In genomic region chr16:11581677-11582076, GRCh38 we compare ENCODE assay signal across 13 cellular contexts. TPM values are rescaled to one million over a fixed set of nuclear protein-coding genes. Genes with fewer than 3 reads are reported as not detected.
A peak's percentile ranks its signal among the peaks of the same experiment; 100 is the strongest.
DNase-seq lines count a peak whose midpoint lies in the region; ATAC-seq and TF ChIP-seq lines count a peak whose summit lies in the region.
"Had no signal": no experiment of that assay in that cellular context is flagged by ENCODE, and none has a peak within 500 bp of the region (broad histone marks: within the 10 kb centered on the region; RNA-seq: fewer than 3 reads in every experiment).

No MANE protein-coding gene starts in this region.

- no peaks in the 10 kb centered on the region for H3K36me3 ChIP-seq in CD4-positive, alpha-beta memory T cell (ENCODE audit: insufficient read depth, low read length)
- peaks cover 7% of the 10 kb centered on the region for H3K36me3 ChIP-seq in GM23338 (ENCODE audit: insufficient read depth)
- H3K36me3 ChIP-seq: breast epithelium had no signal

- H2AFZ ChIP-seq in GM23338, result no peak overlapping the region

- H4K20me1 ChIP-seq in GM23338 (replicated peaks; ENCODE audit: insufficient read depth), result no peaks in the 10 kb centered on the region; the same call in 1 of the 2 replicates

- intact Hi-C loops in CD4-positive, alpha-beta memory T cell (cut with micrococcal nuclease), result no loop called here
- intact Hi-C loops in activated T-helper 2 cell treated with anti-CD3 and anti-CD28 coated beads, Interferon-gamma antibody, Interleukin-2, Interleukin-4, amounts not matched to agents 10 μg/mL and 5 μg/mL and 100 μg/mL, durations not matched to agents 14 hours and 24 hours and 36 hours (cut with micrococcal nuclease), result loop anchor here (1.0 to 10.0 kb wide), 9 partner anchors 21 to 707 kb away; partner anchors contain the start of genes CIITA, SNN, TXNDC11 and ZC3H7A
- intact Hi-C loops in natural killer cell (cut with micrococcal nuclease), result loop anchor here (1.0 to 5.0 kb wide), 2 partner anchors 9 to 34 kb away; no protein-coding TSS in a partner anchor
- intact Hi-C loops in left ventricle myocardium superior (cut with micrococcal nuclease), result no loop called here

- ATAC-seq in GM23338 (peak; percentile 19), natural killer cell (peak in 2 of 3 donors; percentile 21), GM18519 (IDR thresholded peaks at IDR 0.05; ENCODE audit: low FRiP score, unreplicated experiment) (no peak), left ventricle myocardium superior (no peak), GM18520 (IDR thresholded peaks at IDR 0.05; ENCODE audit: unreplicated experiment) (no peak)
- ATAC-seq: Right ventricle myocardium inferior had no signal

- peaks cover 90% of the 10 kb centered on the region for H3K79me2 ChIP-seq in GM23338 (replicated peaks; ENCODE audit: insufficient read depth)

- POLR2A ChIA-PET in CD4-positive, alpha-beta memory T cell (lab: Charles Lee; ENCODE audit: partially characterized antibody), result interaction anchor here (0.6 to 9.2 kb wide), 4 partner anchors 22 to 50 kb away, joined by 3 to 175 read pairs (median 69); no protein-coding TSS in a partner anchor

- DNase-seq in CD4-positive, alpha-beta memory T cell, result no peak
- DNase-seq in GM23338 (ENCODE audit: low spot score) (peak; percentile 55), natural killer cell (no peak), left ventricle myocardium superior (no peak), epidermal melanocyte (ENCODE audit: insufficient read length, low spot score) (no peak)
- DNase-seq in activated T-helper 2 cell treated with anti-CD3 and anti-CD28 coated beads, Interferon-gamma antibody, Interleukin-2, Interleukin-4, amounts not matched to agents 10 μg/mL and 5 μg/mL and 100 μg/mL, durations not matched to agents 14 hours and 24 hours and 36 hours (ENCODE audit: low spot score), result no peak
- DNase-seq: GF-D8, NCI-H146, NCI-H69 had no signal

- no peak overlapping the region for H3K4me3 ChIP-seq in CD4-positive, alpha-beta memory T cell (ENCODE audit: low read length in 2 of 2)
- peak overlapping the region; percentile 38 for H3K4me3 ChIP-seq in GM23338
- H3K4me3 ChIP-seq: breast epithelium had no signal

- H3F3A ChIP-seq in GM23338 (replicated peaks; ENCODE audit: low read depth), result no peaks in the 10 kb centered on the region; the same call in 1 of the 2 replicates

- no peaks in the 10 kb centered on the region for H3K27me3 ChIP-seq in CD4-positive, alpha-beta memory T cell (ENCODE audit: insufficient read depth, low read length)
- peaks cover 28% of the 10 kb centered on the region for H3K27me3 ChIP-seq in GM23338 (ENCODE audit: insufficient read depth)
- H3K27me3 ChIP-seq: breast epithelium had no signal

- peaks cover 0 to 1% (median 0%) of the 10 kb centered on the region in 8 donors for H3K9me3 Mint-ChIP-seq in CD4-positive, alpha-beta memory T cell
- H3K9me3 Mint-ChIP-seq in GM23338, result no peaks in the 10 kb centered on the region
- no peaks in the 10 kb centered on the region for H3K9me3 Mint-ChIP-seq in activated T-helper 2 cell treated with anti-CD3 and anti-CD28 coated beads, Interferon-gamma antibody, Interleukin-2, Interleukin-4, amounts not matched to agents 10 μg/mL and 5 μg/mL and 100 μg/mL, durations not matched to agents 14 hours and 24 hours and 36 hours
- H3K9me3 Mint-ChIP-seq in natural killer cell, result no peaks in the 10 kb centered on the region

- CTCF ChIA-PET in CD4-positive, alpha-beta memory T cell (lab: Charles Lee; ENCODE audit: partially characterized antibody), result interaction anchor here (0.8 to 3.9 kb wide), 7 partner anchors 13 to 107 kb away, joined by 3 to 30 read pairs (median 4); no protein-coding TSS in a partner anchor

- peak overlapping the region; percentile 33 to 82 (median 64) for H3K4me3 Mint-ChIP-seq in CD4-positive, alpha-beta memory T cell
- H3K4me3 Mint-ChIP-seq in GM23338, result peak overlapping the region; percentile 62
- peak overlapping the region; percentile 71 for H3K4me3 Mint-ChIP-seq in activated T-helper 2 cell treated with anti-CD3 and anti-CD28 coated beads, Interferon-gamma antibody, Interleukin-2, Interleukin-4, amounts not matched to agents 10 μg/mL and 5 μg/mL and 100 μg/mL, durations not matched to agents 14 hours and 24 hours and 36 hours (ENCODE audit: low read depth)
- H3K4me3 Mint-ChIP-seq in natural killer cell, result peak overlapping the region; percentile 97

- no peak overlapping the region for H3K27ac ChIP-seq in CD4-positive, alpha-beta memory T cell (ENCODE audit: low read depth, low read length)
- peak overlapping the region; percentile 78 for H3K27ac ChIP-seq in GM23338 (ENCODE audit: low read depth)

- H3K4me1 ChIP-seq in CD4-positive, alpha-beta memory T cell (ENCODE audit: insufficient read depth, low read length), result peaks cover 85% of the 10 kb centered on the region
- peaks cover 41% of the 10 kb centered on the region for H3K4me1 ChIP-seq in GM23338 (ENCODE audit: insufficient read depth)

- H3K36me3 Mint-ChIP-seq in CD4-positive, alpha-beta memory T cell, result peaks cover 6 to 49% of the 10 kb centered on the region in 2 donors
- H3K36me3 Mint-ChIP-seq in GM23338 (ENCODE audit: low read depth) (peaks cover 6% of the 10 kb centered on the region; the same call in 1 of the 3 replicates), natural killer cell (no peaks in the 10 kb centered on the region)
- peaks cover 68% of the 10 kb centered on the region for H3K36me3 Mint-ChIP-seq in activated T-helper 2 cell treated with anti-CD3 and anti-CD28 coated beads, Interferon-gamma antibody, Interleukin-2, Interleukin-4, amounts not matched to agents 10 μg/mL and 5 μg/mL and 100 μg/mL, durations not matched to agents 14 hours and 24 hours and 36 hours (ENCODE audit: low read depth)

- peak overlapping the region; percentile 30 to 89 (median 62) for H3K27ac Mint-ChIP-seq in CD4-positive, alpha-beta memory T cell
- H3K27ac Mint-ChIP-seq in GM23338 (no peak overlapping the region), natural killer cell (peak overlapping the region; percentile 91 to 94)
- H3K27ac Mint-ChIP-seq in activated T-helper 2 cell treated with anti-CD3 and anti-CD28 coated beads, Interferon-gamma antibody, Interleukin-2, Interleukin-4, amounts not matched to agents 10 μg/mL and 5 μg/mL and 100 μg/mL, durations not matched to agents 14 hours and 24 hours and 36 hours, result peak overlapping the region; percentile 92

- H3K9me2 ChIP-seq in GM23338 (ENCODE audit: insufficient read depth), result no peaks in the 10 kb centered on the region

- no peaks in the 10 kb centered on the region for H3K9me3 ChIP-seq in CD4-positive, alpha-beta memory T cell (ENCODE audit: control insufficient read depth in 1 of 2, low read length in 2 of 2)
- H3K9me3 ChIP-seq: breast epithelium had no signal

- peaks cover 46 to 85% (median 70%) of the 10 kb centered on the region in 4 donors for H3K4me1 Mint-ChIP-seq in CD4-positive, alpha-beta memory T cell
- H3K4me1 Mint-ChIP-seq in GM23338 (peaks cover 45% of the 10 kb centered on the region), natural killer cell (peaks cover 84 to 85% of the 10 kb centered on the region in 2 donors)
- peaks cover 58% of the 10 kb centered on the region for H3K4me1 Mint-ChIP-seq in activated T-helper 2 cell treated with anti-CD3 and anti-CD28 coated beads, Interferon-gamma antibody, Interleukin-2, Interleukin-4, amounts not matched to agents 10 μg/mL and 5 μg/mL and 100 μg/mL, durations not matched to agents 14 hours and 24 hours and 36 hours (ENCODE audit: low read depth)

- no peaks in the 10 kb centered on the region for H3K27me3 Mint-ChIP-seq in CD4-positive, alpha-beta memory T cell
- peaks cover 35% of the 10 kb centered on the region for H3K27me3 Mint-ChIP-seq in GM23338 (ENCODE audit: insufficient read depth, low read depth, poor library complexity)
- no peaks in the 10 kb centered on the region for H3K27me3 Mint-ChIP-seq in activated T-helper 2 cell treated with anti-CD3 and anti-CD28 coated beads, Interferon-gamma antibody, Interleukin-2, Interleukin-4, amounts not matched to agents 10 μg/mL and 5 μg/mL and 100 μg/mL, durations not matched to agents 14 hours and 24 hours and 36 hours (ENCODE audit: low read depth)
- no peaks in the 10 kb centered on the region for H3K27me3 Mint-ChIP-seq in natural killer cell (ENCODE audit: low read depth in 2 of 2)

- TF ChIP-seq CTCF in GM23338 (conservative IDR thresholded peaks at IDR 0.05; ENCODE audit: low read depth in 2 of 2) (no peak), natural killer cell (IDR thresholded peaks at IDR 0.05) (no peak)

- peak overlapping the region; percentile 66 for H3K4me2 ChIP-seq in GM23338

TF ChIP-seq in GM23338, 12 proteins besides CTCF, POLR2A, EP300 and RAD21 (continues in another document):
- TF ChIP-seq NANOG (IDR thresholded peaks at IDR 0.05; ENCODE audit: borderline replicate concordance) (no peak), ZNF331 (CRISPR knock-in tag; IDR thresholded peaks at IDR 0.05; ENCODE audit: low read depth) (no peak)

RNA-seq across cellular contexts. Expression of gene LITAF, which starts 5.0 kb away (rescaled TPM):
- total RNA-seq in CD4-positive, alpha-beta memory T cell, result 100 to 1,000 TPM; 155 to 157 TPM
- 100 to 1,000 TPM; 343 to 496 TPM for polyA plus RNA-seq in CD4-positive, alpha-beta memory T cell
- 131 and 139 TPM in 2 replicates for total RNA-seq in GM23338 (2014; rRNA removed; shearing (Covaris generic))
- polyA plus RNA-seq in GM23338 (2016; fragmentation: Nextera tagmentation; extraction: Ambion mirVana), result 147 and 158 TPM in 2 replicates
- total RNA-seq in activated T-helper 2 cell treated with anti-CD3 and anti-CD28 coated beads, Interferon-gamma antibody, Interleukin-2, Interleukin-4, amounts not matched to agents 10 μg/mL and 5 μg/mL and 100 μg/mL, durations not matched to agents 14 hours and 24 hours and 36 hours, result 121 and 135 TPM in 2 replicates
- total RNA-seq in natural killer cell, result 100 to 1,000 TPM; 584 to 772 (median 726) TPM
- total RNA-seq in left ventricle myocardium superior, result 70.8 TPM

Comparison
In these comparisons a context has a peak if more than half of its experiments do, and no peak if none do; other contexts are left out.
1. ATAC-seq: peak in GM23338 (single experiment) and natural killer cell (2 of 3); none in GM18519 (single experiment), left ventricle myocardium superior (single experiment) and GM18520 (single experiment).
2. intact Hi-C loops: an anchor here in activated T-helper 2 cell treated with anti-CD3 and anti-CD28 coated beads, Interferon-gamma antibody, Interleukin-2, Interleukin-4, amounts not matched to agents 10 μg/mL and 5 μg/mL and 100 μg/mL, durations not matched to agents 14 hours and 24 hours and 36 hours (1.0 to 10.0 kb wide) and natural killer cell (1.0 to 5.0 kb wide); none called in CD4-positive, alpha-beta memory T cell and left ventricle myocardium superior.
3. Peak in every context shown above with its lines, with median percentiles within 50 percentile points of each other: H3K4me3 Mint-ChIP-seq.